Comparison of ENCODE assay signal across 18 cellular contexts in the genomic region with DNA sequence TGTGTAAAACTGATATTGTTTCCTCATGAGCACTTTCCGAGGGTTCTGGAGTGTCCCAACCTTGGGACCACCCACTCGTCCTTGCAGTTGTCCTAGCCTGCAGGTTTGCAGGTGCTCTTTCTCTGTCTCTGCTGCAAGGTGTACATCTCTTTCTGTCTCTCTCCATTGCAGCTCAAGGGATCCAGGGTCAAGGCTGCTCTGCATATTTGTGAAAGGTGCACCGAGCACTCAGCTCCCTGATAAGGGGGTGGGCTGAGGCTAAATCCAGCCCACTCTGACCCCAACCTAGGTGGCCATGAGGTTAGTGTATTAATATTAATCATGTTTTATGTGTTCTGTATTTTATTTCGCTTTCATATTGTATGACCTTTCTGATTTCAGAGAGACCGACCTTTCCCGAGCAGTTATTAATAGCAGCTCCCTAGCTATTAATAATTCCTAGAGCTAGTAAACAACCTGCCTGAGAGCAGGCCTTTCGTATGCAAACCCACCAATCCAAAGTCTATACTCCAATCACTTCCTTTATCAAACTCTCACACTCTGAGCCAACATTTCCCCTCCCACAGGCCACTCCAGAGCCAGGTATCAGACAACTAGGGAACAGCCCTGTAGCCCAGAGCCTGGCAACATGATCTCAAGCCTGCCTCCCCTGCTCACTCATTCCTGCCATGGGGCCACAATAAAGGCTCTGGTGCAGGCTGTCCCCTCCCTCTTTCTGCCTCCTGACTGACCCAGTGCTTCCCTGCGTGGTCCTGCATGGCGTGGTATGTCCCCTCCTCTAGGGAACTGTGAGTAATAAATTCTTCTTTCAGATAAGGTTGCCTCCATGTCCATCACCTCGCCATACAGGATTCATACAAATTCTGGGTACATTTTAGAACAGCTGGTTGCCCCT.
"Had no signal": no experiment of that assay in that cellular context is flagged by ENCODE, and none has a peak within 500 bp of the region (broad histone marks: within the 10 kb centered on the region; RNA-seq: fewer than 3 reads in every experiment).

No MANE protein-coding gene starts in this region.

- H3K36me3 ChIP-seq: brain microvascular endothelial cell, ovary, tibial artery had no signal

- H3K27ac ChIP-seq: brain microvascular endothelial cell, esophagus squamous epithelium, hepatocyte, ovary, tibial artery had no signal

- DNase-seq: activated B cell treated with CpG ODN at 0.5 μM for 24 hours; activated CD4-positive, alpha-beta memory T cell treated with anti-CD3 and anti-CD28 coated beads for 36 hours; activated CD4-positive, alpha-beta T cell treated with anti-CD3 and anti-CD28 coated beads for 4 hours; activated naive CD4-positive, alpha-beta T cell treated with anti-CD3 and anti-CD28 coated beads for 36 hours; activated T-cell treated with anti-CD3 and anti-CD28 coated beads, Interleukin-2, amount 50 U/mL, for 24 hours; brain microvascular endothelial cell; effector memory CD4-positive, alpha-beta T cell; esophagus squamous epithelium; naive thymus-derived CD4-positive, alpha-beta T cell; ovary; SK-N-SH; stimulated activated CD4-positive, alpha-beta T cell treated with anti-CD3 and anti-CD28 coated beads, Interleukin-2, amount 100 ng/mL, for 24 hours; stimulated activated naive CD4-positive, alpha-beta T cell treated with Interleukin-2 at 50 U/mL for 16 hours; substantia nigra; T-cell; tibial artery had no signal

- ATAC-seq: left lobe of liver; naive thymus-derived CD4-positive, alpha-beta T cell; T-cell had no signal

- H3K4me3 ChIP-seq: esophagus squamous epithelium, hepatocyte, ovary, tibial artery had no signal

- H3K27me3 ChIP-seq: brain microvascular endothelial cell, esophagus squamous epithelium, hepatocyte, ovary, tibial artery had no signal

- H3K9me3 ChIP-seq: esophagus squamous epithelium, ovary, SK-N-SH, tibial artery had no signal

- H3K4me1 ChIP-seq: esophagus squamous epithelium, tibial artery had no signal
